In genomic region chr9:32384002-32384363, GRCh38 we compare ENCODE assay signal across 8 cellular contexts. TPM values are rescaled to one million over a fixed set of nuclear protein-coding genes. Genes with fewer than 3 reads are reported as not detected.
DNase-seq lines count a peak whose midpoint lies in the region; ATAC-seq and TF ChIP-seq lines count a peak whose summit lies in the region.

No MANE protein-coding gene starts in this region.

- no peaks in the 10 kb centered on the region for H3K9me3 ChIP-seq in RWPE2 (ENCODE audit: severe bottlenecking)

- in situ Hi-C loops in ACHN (cut with HindIII; ENCODE audit: low pct_ligation_motif_present, low pct_unique_long_range_greater_than_20kb, low sequenced_read_pairs) = no loop called here

- H3K4me3 ChIP-seq in GM12875 (ENCODE audit: low read depth, low read length) = peak overlapping the region; percentile 82
- peak overlapping the region; percentile 87 for H3K4me3 ChIP-seq in RWPE2 (ENCODE audit: severe bottlenecking)
- peak overlapping the region; percentile 86 for H3K4me3 ChIP-seq in fibroblast of villous mesenchyme (ENCODE audit: low read depth, low read length)
- H3K4me3 ChIP-seq in retinal pigment epithelial cell (ENCODE audit: low read length) = peak overlapping the region; percentile 87

- no peak for TF ChIP-seq CTCF in GM12875 (IDR thresholded peaks at IDR 0.05; ENCODE audit: borderline replicate concordance, insufficient read depth, low read depth, low read length)
- no peak for TF ChIP-seq CTCF in RWPE2 (IDR thresholded peaks at IDR 0.05; ENCODE audit: poor library complexity, severe bottlenecking)
- no peak for TF ChIP-seq CTCF in fibroblast of villous mesenchyme (IDR thresholded peaks at IDR 0.05; ENCODE audit: insufficient read depth, low read depth, low read length)
- no peak for TF ChIP-seq CTCF in retinal pigment epithelial cell (conservative IDR thresholded peaks at IDR 0.05; ENCODE audit: low read depth, low read length)

- no peaks in the 10 kb centered on the region for H3K27me3 ChIP-seq in RWPE2 (ENCODE audit: insufficient read depth, poor library complexity, severe bottlenecking)

- H3K27ac ChIP-seq in RWPE2 (ENCODE audit: poor library complexity, severe bottlenecking) = no peak overlapping the region

- no peak for DNase-seq in RWPE2 (ENCODE audit: low spot score)
- no peak for DNase-seq in fibroblast of villous mesenchyme (ENCODE audit: low read depth)
- no peak for DNase-seq in retinal pigment epithelial cell (ENCODE audit: low read depth)
- no peak for DNase-seq in posterior vena cava (ENCODE audit: low spot score)
- DNase-seq in SKM-1 (lab: John Stamatoyannopoulos, UW; ENCODE audit: unreplicated experiment) = no peak
- DNase-seq in posterior cingulate gyrus = no peak
- no peak for DNase-seq in ACHN

- H3K4me1 ChIP-seq in RWPE2 (ENCODE audit: insufficient read depth, poor library complexity, severe bottlenecking) = no peaks in the 10 kb centered on the region

- ATAC-seq in RWPE2 (ENCODE audit: low read depth) = no peak; the same call in 2 of the 3 replicates

- no peaks in the 10 kb centered on the region for H3K36me3 ChIP-seq in RWPE2 (ENCODE audit: low read depth)

- intact Hi-C loops in posterior vena cava (cut with DNase I) (loop anchor here in 1 of 2 donors (5.0 kb wide), 1 partner anchor 583 kb away; no protein-coding TSS in a partner anchor), posterior cingulate gyrus (cut with DNase I) (loop anchor here (10.0 kb wide), 1 partner anchor 171 kb away; the partner anchor contains the start of genes SMIM27 and TOPORS)

RNA-seq across cellular contexts. Expression of gene ACO1, which starts 0.5 kb away (rescaled TPM):
- total RNA-seq in fibroblast of villous mesenchyme (105 and 155 TPM in 2 replicates), posterior vena cava (10 to 100 TPM; 32.7 to 35.7 TPM)
